Comparison of ENCODE assay signal across 1 cellular context in the genomic region with DNA sequence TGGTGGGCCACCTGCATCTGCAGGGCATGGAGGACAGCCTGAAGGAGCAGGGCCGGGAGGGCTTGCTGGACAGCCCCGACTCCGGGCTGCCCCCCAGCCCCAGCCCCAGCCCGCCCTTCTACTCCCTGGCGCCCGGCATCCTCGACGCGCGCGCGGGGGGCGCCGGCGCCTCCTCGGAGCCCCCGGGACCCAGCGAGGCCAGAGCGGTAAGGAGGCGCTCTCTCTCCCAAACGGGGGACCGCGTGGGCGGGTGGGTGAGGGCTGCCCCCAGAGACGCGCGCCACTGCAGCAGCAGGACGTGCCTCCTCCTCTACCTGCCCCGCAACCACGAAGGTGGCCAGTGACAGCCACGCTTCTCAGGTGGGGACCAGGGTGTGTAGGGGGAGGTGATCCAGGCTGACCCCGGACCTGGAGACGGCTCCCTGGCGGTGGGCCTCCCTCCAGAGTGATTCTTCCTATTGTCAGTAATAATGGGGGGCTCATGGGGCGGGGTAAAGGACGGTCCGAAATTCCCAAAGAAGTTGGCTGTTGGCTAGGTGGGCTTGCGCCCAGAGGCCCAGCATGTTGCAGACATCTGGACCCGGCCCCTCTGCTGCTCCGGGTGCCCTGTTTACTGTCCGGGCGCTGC.
TF ChIP-seq lines count a peak whose summit lies in the region.

No MANE protein-coding gene starts in this region.

TF ChIP-seq in A549, 52 proteins besides CTCF, POLR2A, EP300 and RAD21 (continued from another document):
- TF ChIP-seq, protein P1, sequence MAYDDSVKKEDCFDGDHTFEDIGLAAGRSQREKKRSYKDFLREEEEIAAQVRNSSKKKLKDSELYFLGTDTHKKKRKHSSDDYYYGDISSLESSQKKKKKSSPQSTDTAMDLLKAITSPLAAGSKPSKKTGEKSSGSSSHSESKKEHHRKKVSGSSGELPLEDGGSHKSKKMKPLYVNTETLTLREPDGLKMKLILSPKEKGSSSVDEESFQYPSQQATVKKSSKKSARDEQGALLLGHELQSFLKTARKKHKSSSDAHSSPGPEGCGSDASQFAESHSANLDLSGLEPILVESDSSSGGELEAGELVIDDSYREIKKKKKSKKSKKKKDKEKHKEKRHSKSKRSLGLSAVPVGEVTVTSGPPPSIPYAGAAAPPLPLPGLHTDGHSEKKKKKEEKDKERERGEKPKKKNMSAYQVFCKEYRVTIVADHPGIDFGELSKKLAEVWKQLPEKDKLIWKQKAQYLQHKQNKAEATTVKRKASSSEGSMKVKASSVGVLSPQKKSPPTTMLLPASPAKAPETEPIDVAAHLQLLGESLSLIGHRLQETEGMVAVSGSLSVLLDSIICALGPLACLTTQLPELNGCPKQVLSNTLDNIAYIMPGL (CRISPR knock-in tag; IDR thresholded peaks at IDR 0.05; ENCODE audit: borderline replicate concordance), result no peak
- TF ChIP-seq CBX8 (IDR thresholded peaks at IDR 0.05), result no peak
- TF ChIP-seq JUN (IDR thresholded peaks at IDR 0.05), result no peak
